ENCODE assay signal across 8 cellular contexts in the genomic region with DNA sequence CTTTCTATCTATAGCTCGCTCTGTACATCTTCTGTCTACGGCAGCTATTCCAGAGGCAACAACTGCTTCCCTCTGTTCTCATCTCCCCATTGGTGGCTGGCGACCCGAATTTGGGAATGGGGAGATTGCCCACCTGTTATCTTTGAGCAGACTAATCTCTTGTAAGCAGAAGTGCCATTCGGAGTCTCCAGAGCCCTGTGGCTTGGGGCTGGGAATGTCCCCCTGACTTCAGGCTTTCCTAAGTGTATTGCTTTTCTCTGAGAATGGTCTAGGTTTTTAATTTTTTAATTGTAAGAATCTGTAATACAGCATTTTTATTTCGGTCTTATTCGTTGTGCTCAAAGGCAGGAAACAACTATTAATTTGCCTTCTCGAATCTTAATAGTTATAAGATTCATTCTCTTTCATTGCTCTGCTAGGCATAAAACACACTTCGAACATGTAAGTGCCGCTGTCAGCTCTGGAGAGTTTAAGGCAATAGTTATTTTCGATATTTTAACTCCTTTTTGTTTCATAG.
DNase-seq lines count a peak whose midpoint lies in the region; ATAC-seq and TF ChIP-seq lines count a peak whose summit lies in the region.

No MANE protein-coding gene starts in this region.

- H3K4me3 ChIP-seq in HUES48 (ENCODE audit: low read depth, low read length) (peak overlapping the region; percentile 91), astrocyte of the cerebellum (ENCODE audit: low read depth, low read length) (peak overlapping the region; percentile 83)

- TF ChIP-seq CTCF in 22Rv1 (IDR thresholded peaks at IDR 0.05) (no peak), astrocyte of the cerebellum (IDR thresholded peaks at IDR 0.05; ENCODE audit: low read depth, low read length, missing control alignments) (no peak)

- H3K27ac ChIP-seq in 22Rv1: peak overlapping the region; percentile 74
- H3K27ac ChIP-seq in HUES48 (ENCODE audit: low read depth, low read length): peak overlapping the region; percentile 86
- H3K27ac ChIP-seq in substantia nigra (ENCODE audit: low read depth, low read length, poor library complexity, severe bottlenecking): peak overlapping the region; percentile 73

- no peaks in the 10 kb centered on the region for H3K9me3 ChIP-seq in HUES48 (ENCODE audit: control insufficient read depth, insufficient read depth, low read length)

- no peaks in the 10 kb centered on the region for H3K27me3 ChIP-seq in HUES48 (ENCODE audit: control insufficient read depth, insufficient read depth, low read length)

- peaks cover 8% of the 10 kb centered on the region for H3K36me3 ChIP-seq in HUES48 (ENCODE audit: control insufficient read depth, insufficient read depth, low read length)

- H3K9ac ChIP-seq in HUES48 (ENCODE audit: low read depth, low read length): peak overlapping the region; percentile 85

- ATAC-seq in GM18868 (IDR thresholded peaks at IDR 0.05; ENCODE audit: unreplicated experiment) (peak; percentile 13), HG02852 (IDR thresholded peaks at IDR 0.05; ENCODE audit: unreplicated experiment) (no peak)

- DNase-seq in astrocyte of the cerebellum (ENCODE audit: low read depth) (no peak), kidney glomerular epithelial cell (lab: John Stamatoyannopoulos, UW) (peak; percentile 50), substantia nigra (lab: John Stamatoyannopoulos, UW) (peak in 8 of 49 donors; percentile 25 to 65 (median 43))
- no peak for DNase-seq in activated CD4-positive, CD25-positive, alpha-beta regulatory T cell (lab: John Stamatoyannopoulos, UW)

- in situ Hi-C loops in astrocyte of the cerebellum (cut with HindIII; ENCODE audit: low sequenced_read_pairs): no loop called here

- peaks cover 13% of the 10 kb centered on the region for H3K4me1 ChIP-seq in HUES48 (ENCODE audit: control insufficient read depth, insufficient read depth, low read length)
